ENCODE assay signal across 9 cellular contexts in genomic region chr13:24727731-24728601, GRCh38. TPM values are rescaled to one million over a fixed set of nuclear protein-coding genes. Genes with fewer than 3 reads are reported as not detected.
DNase-seq lines count a peak whose midpoint lies in the region; ATAC-seq and TF ChIP-seq lines count a peak whose summit lies in the region.
"Had no signal": no experiment of that assay in that cellular context is flagged by ENCODE, and none has a peak within 500 bp of the region (broad histone marks: within the 10 kb centered on the region; RNA-seq: fewer than 3 reads in every experiment).

No MANE protein-coding gene starts in this region.

- WGBS in H9 (ENCODE audit: extremely low coverage, insufficient read length, low lambda C conversion rate): no CpG with 5 or more reads among the region's 24 CpGs

- no peak overlapping the region for H2BK20ac ChIP-seq in H9 (ENCODE audit: low read depth, low read length, poor library complexity, severe bottlenecking)

- H3K14ac ChIP-seq in H9 (ENCODE audit: insufficient read depth, low read length): no peak overlapping the region

- H2BK5ac ChIP-seq in H9 (ENCODE audit: insufficient read length, low read length): no peak overlapping the region

- H4K20me1 ChIP-seq in H9 (ENCODE audit: control insufficient read depth, insufficient read depth, insufficient read length): no peaks in the 10 kb centered on the region

- no peak overlapping the region for H3K27ac Mint-ChIP-seq in H9
- no peak overlapping the region for H3K27ac Mint-ChIP-seq in glutamatergic neuron (ENCODE audit: unreplicated experiment)

- no peak overlapping the region for H4K91ac ChIP-seq in H9 (ENCODE audit: insufficient read length, low read depth, low read length)

- H3K4me2 ChIP-seq in H9 (ENCODE audit: insufficient read depth, insufficient read length, low read length): no peak overlapping the region

- H3K4me1 Mint-ChIP-seq in H9: no peaks in the 10 kb centered on the region
- H3K4me1 Mint-ChIP-seq in glutamatergic neuron (ENCODE audit: low read depth, unreplicated experiment): no peaks in the 10 kb centered on the region

- H3K36me3 Mint-ChIP-seq in H9 (ENCODE audit: insufficient read depth in 1 of 3, low read depth in 3 of 3): peaks cover 0 to 6% (median 0%) of the 10 kb centered on the region in 3 experiments; a peak in 1 of 7 replicates
- peaks cover 6% of the 10 kb centered on the region for H3K36me3 Mint-ChIP-seq in glutamatergic neuron (ENCODE audit: unreplicated experiment)

- H3K27me3 Mint-ChIP-seq in H9 (ENCODE audit: low read depth) (peaks cover 2% of the 10 kb centered on the region), glutamatergic neuron (ENCODE audit: unreplicated experiment) (peaks cover 1% of the 10 kb centered on the region)

- H2BK15ac ChIP-seq in H9 (ENCODE audit: low read depth, low read length): no peak overlapping the region

- DNase-seq in GM06990 (ENCODE audit: extremely low read depth, insufficient read length) (peak; percentile 57), H9 (peak; percentile 81), MG63 (peak; percentile 69), SJSA1 (ENCODE audit: low read depth in 1 of 2, low spot score in 2 of 2) (peak; percentile 30 to 62), glutamatergic neuron (peak; percentile 59), putamen (ENCODE audit: low spot score) (peak; percentile 71)
- DNase-seq in activated naive CD4-positive, alpha-beta T cell treated with anti-CD3 and anti-CD28 coated beads, Interleukin-2, amount 50 U/mL, for 16 hours: peak; percentile 69

- H3K27me3 ChIP-seq in GM06990 (replicated peaks; ENCODE audit: control insufficient read depth, insufficient read depth, low read length) (no peaks in the 10 kb centered on the region), H9 (ENCODE audit: insufficient read depth, low read length) (no peaks in the 10 kb centered on the region), MG63 (no peaks in the 10 kb centered on the region), SJSA1 (replicated peaks) (no peaks in the 10 kb centered on the region)
- H3K27me3 ChIP-seq: ovary had no signal

- no peaks in the 10 kb centered on the region for H3K79me2 ChIP-seq in H9 (ENCODE audit: insufficient read depth, low read length)

- H3K56ac ChIP-seq in H9 (ENCODE audit: insufficient read length, low read depth, low read length): no peak overlapping the region

- TF ChIP-seq CTCF in GM06990 (IDR thresholded peaks at IDR 0.05; ENCODE audit: insufficient read depth, low read length, poor library complexity, severe bottlenecking): peak; percentile 86
- TF ChIP-seq CTCF in H9 (conservative IDR thresholded peaks at IDR 0.05): peak; percentile 89
- peak; percentile 73 for TF ChIP-seq CTCF in glutamatergic neuron (IDR thresholded peaks at IDR 0.05; ENCODE audit: partially characterized antibody, unreplicated experiment)

- no peaks in the 10 kb centered on the region for H3K23me2 ChIP-seq in H9 (ENCODE audit: insufficient read length, low read depth, low read length, poor library complexity, severe bottlenecking)

- H4K5ac ChIP-seq in H9 (ENCODE audit: insufficient read length, low read depth, low read length): no peak overlapping the region

- ATAC-seq in HG02623 (IDR thresholded peaks at IDR 0.05; ENCODE audit: unreplicated experiment): no peak

- H4K8ac ChIP-seq in H9 (replicated peaks; ENCODE audit: insufficient read length, low read depth, low read length): no peak overlapping the region

- H3K9me3 ChIP-seq in H9 (ENCODE audit: control insufficient read depth, low read depth, low read length) (no peaks in the 10 kb centered on the region), MG63 (peaks cover 5% of the 10 kb centered on the region), SJSA1 (replicated peaks) (no peaks in the 10 kb centered on the region)
- H3K9me3 ChIP-seq: ovary had no signal

- H3K79me1 ChIP-seq in H9 (ENCODE audit: insufficient read depth, low read depth, low read length, poor library complexity, severe bottlenecking): no peaks in the 10 kb centered on the region

- H3K4me3 ChIP-seq in GM06990 (replicated peaks; ENCODE audit: low read depth, low read length) (no peak overlapping the region), MG63 (no peak overlapping the region), SJSA1 (no peak overlapping the region)
- H3K4me3 ChIP-seq: ovary had no signal

- H2BK12ac ChIP-seq in H9 (ENCODE audit: insufficient read length, low read depth, low read length): no peak overlapping the region

- H2AK5ac ChIP-seq in H9 (ENCODE audit: insufficient read length, low read length): no peak overlapping the region

- no peak overlapping the region for H3K4ac ChIP-seq in H9 (ENCODE audit: low read depth, low read length)

- no peak overlapping the region for H3K23ac ChIP-seq in H9 (ENCODE audit: insufficient read length, low read depth, low read length)

- peaks cover 14 to 15% of the 10 kb centered on the region in 2 experiments for H3K9me3 Mint-ChIP-seq in H9
- peaks cover 4% of the 10 kb centered on the region for H3K9me3 Mint-ChIP-seq in glutamatergic neuron (ENCODE audit: unreplicated experiment)

- H3K18ac ChIP-seq in H9 (ENCODE audit: insufficient read length, low read depth, low read length): no peak overlapping the region

- H3K4me1 ChIP-seq in H9 (ENCODE audit: insufficient read depth, low read length) (no peaks in the 10 kb centered on the region), SJSA1 (replicated peaks) (no peaks in the 10 kb centered on the region)

- H3K9ac ChIP-seq in H9 (ENCODE audit: extremely low read depth, insufficient read length, low read length): no peak overlapping the region

- no peak overlapping the region for H2AFZ ChIP-seq in H9 (ENCODE audit: low read length)

- H3K36me3 ChIP-seq in GM06990 (ENCODE audit: control insufficient read depth, insufficient read depth, low read length): no peaks in the 10 kb centered on the region
- no peaks in the 10 kb centered on the region for H3K36me3 ChIP-seq in MG63
- H3K36me3 ChIP-seq in SJSA1: no peaks in the 10 kb centered on the region
- H3K36me3 ChIP-seq: ovary had no signal

- no peak overlapping the region for H2BK120ac ChIP-seq in H9 (ENCODE audit: low read depth, low read length, poor library complexity, severe bottlenecking)

- H3T11ph ChIP-seq in H9 (ENCODE audit: low read length): no peak overlapping the region

- H3K4me3 Mint-ChIP-seq in H9 (no peak overlapping the region), glutamatergic neuron (ENCODE audit: unreplicated experiment) (no peak overlapping the region)

- H3K27ac ChIP-seq in H9 (ENCODE audit: insufficient read length, low read depth, low read length): no peak overlapping the region
- H3K27ac ChIP-seq in SJSA1: no peak overlapping the region
- H3K27ac ChIP-seq: ovary had no signal

RNA-seq across cellular contexts. Expression of gene RNF17, which starts 36.0 kb away (rescaled TPM):
- total RNA-seq in H9 (2021) (not detected in 2 replicates), glutamatergic neuron (ENCODE audit: unreplicated experiment) (not detected)
- total RNA-seq in MG63 (2014; rRNA removed; shearing (Covaris generic); ENCODE audit: low replicate concordance): not detected in 2 replicates
- not detected in 2 replicates for total RNA-seq in SJSA1 (2014; rRNA removed; shearing (Covaris generic))

RNA-seq across cellular contexts. Expression of gene ATP12A, which starts 47.8 kb away (rescaled TPM):
- total RNA-seq in H9 (2021) (0.79 and 0.94 TPM in 2 replicates), glutamatergic neuron (ENCODE audit: unreplicated experiment) (not detected)
- total RNA-seq in MG63 (2014; rRNA removed; shearing (Covaris generic); ENCODE audit: low replicate concordance): not detected in 2 replicates
- not detected in 2 replicates for total RNA-seq in SJSA1 (2014; rRNA removed; shearing (Covaris generic))
